In genomic region chr11:26992031-26992541, GRCh38 we compare ENCODE assay signal across 13 cellular contexts. TPM values are rescaled to one million over a fixed set of nuclear protein-coding genes. Genes with fewer than 3 reads are reported as not detected.
DNase-seq lines count a peak whose midpoint lies in the region; ATAC-seq and TF ChIP-seq lines count a peak whose summit lies in the region.
"Had no signal": no experiment of that assay in that cellular context is flagged by ENCODE, and none has a peak within 500 bp of the region (broad histone marks: within the 10 kb centered on the region; RNA-seq: fewer than 3 reads in every experiment).

No MANE protein-coding gene starts in this region.

- H3K9me3 ChIP-seq in adipocyte (ENCODE audit: control insufficient read depth, low read length): no peaks in the 10 kb centered on the region

- no peaks in the 10 kb centered on the region for H3K27me3 ChIP-seq in adipocyte (replicated peaks; ENCODE audit: control insufficient read depth, insufficient read depth, low read length)

- peak; percentile 80 for ATAC-seq in sciatic nerve

- TF ChIP-seq CTCF in foreskin fibroblast (IDR thresholded peaks at IDR 0.05; ENCODE audit: low read depth, low read length): no peak

- H3K4me1 ChIP-seq in adipocyte (ENCODE audit: control insufficient read depth, insufficient read depth, low read length): peaks cover 47% of the 10 kb centered on the region

- DNase-seq in EH (ENCODE audit: low read depth): peak; percentile 90
- peak; percentile 93 for DNase-seq in adipocyte (ENCODE audit: low read depth)
- peak; percentile 80 to 90 for DNase-seq in foreskin fibroblast
- DNase-seq in sciatic nerve (ENCODE audit: low spot score): no peak
- DNase-seq in GF-D8 (lab: John Stamatoyannopoulos, UW): no peak
- DNase-seq in NK-92 (lab: John Stamatoyannopoulos, UW; ENCODE audit: unreplicated experiment): no peak
- DNase-seq in NCI-H774 (lab: John Stamatoyannopoulos, UW): no peak
- DNase-seq in NCI-H2227 (lab: John Stamatoyannopoulos, UW; ENCODE audit: unreplicated experiment): no peak
- DNase-seq: activated T-cell treated with anti-CD3 and anti-CD28 coated beads for 4 hours, cortex of kidney, islet precursor cell, NCI-H524 treated with DMSO at 0.1 percent for 48 hours had no signal

- H3K4me3 ChIP-seq in adipocyte (ENCODE audit: low read length) (peak overlapping the region; percentile 53), foreskin fibroblast (ENCODE audit: low read depth in 1 of 2, low read length in 2 of 2) (no peak overlapping the region)

- peak overlapping the region; percentile 92 for H3K9ac ChIP-seq in adipocyte (ENCODE audit: low read length)

- intact Hi-C loops in sciatic nerve (cut with DNase I): no loop called here

- H3K36me3 ChIP-seq in adipocyte (ENCODE audit: control insufficient read depth, insufficient read depth, low read length, severe bottlenecking): no peaks in the 10 kb centered on the region

RNA-seq across cellular contexts. Expression of gene FIBIN, which starts 1.8 kb away (rescaled TPM):
- 54.1 TPM for total RNA-seq in sciatic nerve
- total RNA-seq: T-helper 2 cell treated with Interferon-gamma antibody and Interleukin-4, amounts not matched to agents 100 ng/mL and 5 ng/mL, for 36 hours had no signal

RNA-seq across cellular contexts. Expression of gene BBOX1, which starts 48.5 kb away (rescaled TPM):
- 0.45 TPM for total RNA-seq in sciatic nerve
- total RNA-seq: T-helper 2 cell treated with Interferon-gamma antibody and Interleukin-4, amounts not matched to agents 100 ng/mL and 5 ng/mL, for 36 hours had no signal

Comparison
In these comparisons a context has a peak if more than half of its experiments do, and no peak if none do; other contexts are left out.
1. DNase-seq: peak in EH (single experiment), adipocyte (single experiment) and foreskin fibroblast (2 of 2); none in sciatic nerve (single experiment), GF-D8 (single experiment), NK-92 (single experiment), NCI-H774 (single experiment) and NCI-H2227 (single experiment).